1 cellular context compared by ENCODE assay signal in genomic region chr18:75638223-75638596, GRCh38.
TF ChIP-seq lines count a peak whose summit lies in the region.

No MANE protein-coding gene starts in this region.

TF ChIP-seq in GM23338, 12 proteins besides CTCF, POLR2A, EP300 and RAD21 (continued from another document):
- TF ChIP-seq, protein P1, sequence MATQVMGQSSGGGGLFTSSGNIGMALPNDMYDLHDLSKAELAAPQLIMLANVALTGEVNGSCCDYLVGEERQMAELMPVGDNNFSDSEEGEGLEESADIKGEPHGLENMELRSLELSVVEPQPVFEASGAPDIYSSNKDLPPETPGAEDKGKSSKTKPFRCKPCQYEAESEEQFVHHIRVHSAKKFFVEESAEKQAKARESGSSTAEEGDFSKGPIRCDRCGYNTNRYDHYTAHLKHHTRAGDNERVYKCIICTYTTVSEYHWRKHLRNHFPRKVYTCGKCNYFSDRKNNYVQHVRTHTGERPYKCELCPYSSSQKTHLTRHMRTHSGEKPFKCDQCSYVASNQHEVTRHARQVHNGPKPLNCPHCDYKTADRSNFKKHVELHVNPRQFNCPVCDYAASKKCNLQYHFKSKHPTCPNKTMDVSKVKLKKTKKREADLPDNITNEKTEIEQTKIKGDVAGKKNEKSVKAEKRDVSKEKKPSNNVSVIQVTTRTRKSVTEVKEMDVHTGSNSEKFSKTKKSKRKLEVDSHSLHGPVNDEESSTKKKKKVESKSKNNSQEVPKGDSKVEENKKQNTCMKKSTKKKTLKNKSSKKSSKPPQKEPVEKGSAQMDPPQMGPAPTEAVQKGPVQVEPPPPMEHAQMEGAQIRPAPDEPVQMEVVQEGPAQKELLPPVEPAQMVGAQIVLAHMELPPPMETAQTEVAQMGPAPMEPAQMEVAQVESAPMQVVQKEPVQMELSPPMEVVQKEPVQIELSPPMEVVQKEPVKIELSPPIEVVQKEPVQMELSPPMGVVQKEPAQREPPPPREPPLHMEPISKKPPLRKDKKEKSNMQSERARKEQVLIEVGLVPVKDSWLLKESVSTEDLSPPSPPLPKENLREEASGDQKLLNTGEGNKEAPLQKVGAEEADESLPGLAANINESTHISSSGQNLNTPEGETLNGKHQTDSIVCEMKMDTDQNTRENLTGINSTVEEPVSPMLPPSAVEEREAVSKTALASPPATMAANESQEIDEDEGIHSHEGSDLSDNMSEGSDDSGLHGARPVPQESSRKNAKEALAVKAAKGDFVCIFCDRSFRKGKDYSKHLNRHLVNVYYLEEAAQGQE (IDR thresholded peaks at IDR 0.05; ENCODE audit: unreplicated experiment), result no peak
